ENCODE assay signal across 9 cellular contexts in the genomic region with DNA sequence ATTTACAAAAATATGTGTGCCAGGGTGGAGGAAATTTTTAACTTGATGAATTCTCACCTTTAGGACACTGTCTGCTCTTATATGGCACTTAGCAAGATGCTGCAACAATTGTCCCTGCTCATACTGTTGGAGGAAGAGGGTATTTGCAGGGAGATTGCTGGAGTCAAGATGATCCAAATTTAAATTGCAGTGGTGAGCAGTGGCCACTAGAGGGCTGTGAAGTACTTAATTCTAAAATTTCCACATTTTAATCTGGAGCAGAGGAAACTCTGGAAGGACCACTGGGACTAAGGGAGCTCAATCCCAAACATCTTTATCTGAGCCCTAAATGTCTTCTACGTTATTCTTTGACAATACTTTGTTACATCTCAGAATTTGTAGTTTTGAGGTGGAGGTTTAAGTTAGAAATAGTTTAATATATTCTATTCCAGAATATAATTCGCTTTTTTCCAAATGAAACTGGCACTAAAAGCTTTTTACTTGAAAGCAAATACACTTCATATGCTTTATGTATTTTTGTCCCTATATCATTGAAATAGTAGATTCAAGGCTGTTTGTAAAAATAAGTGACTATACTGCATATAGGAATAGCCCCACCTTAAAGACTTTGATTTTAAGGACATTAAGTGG. TPM values are rescaled to one million over a fixed set of nuclear protein-coding genes. Genes with fewer than 3 reads are reported as not detected.
DNase-seq lines count a peak whose midpoint lies in the region; ATAC-seq and TF ChIP-seq lines count a peak whose summit lies in the region.
"Had no signal": no experiment of that assay in that cellular context is flagged by ENCODE, and none has a peak within 500 bp of the region (broad histone marks: within the 10 kb centered on the region; RNA-seq: fewer than 3 reads in every experiment).

No MANE protein-coding gene starts in this region.

- POLR2A ChIA-PET in AG04450 (lab: Yijun Ruan, JAX): no interaction called here

- H3K4me1 ChIP-seq in ascending aorta (no peaks in the 10 kb centered on the region), stomach (no peaks in the 10 kb centered on the region)

- TF ChIP-seq CTCF in AG04450 (IDR thresholded peaks at IDR 0.05; ENCODE audit: low read depth, low read length) (peak; percentile 86), ascending aorta (IDR thresholded peaks at IDR 0.05) (peak; percentile 53 to 80 (median 73)), stomach (IDR thresholded peaks at IDR 0.05) (peak in 5 of 7 experiments; percentile 34 to 90 (median 76))

- TF ChIP-seq EP300 in stomach (IDR thresholded peaks at IDR 0.05): no peak

- 45 to 53% (median 48%) methylated on average over 2 of the region's 2 CpGs for WGBS in stomach, 5 donors

- no peak for TF ChIP-seq POLR2A in stomach (IDR thresholded peaks at IDR 0.05)

- H3K36me3 ChIP-seq in ascending aorta: no peaks in the 10 kb centered on the region
- no peaks in the 10 kb centered on the region for H3K36me3 ChIP-seq in stomach

- H3K9me3 ChIP-seq in AG04450 (ENCODE audit: control insufficient read depth, insufficient read depth, low read length) (no peaks in the 10 kb centered on the region), ascending aorta (no peaks in the 10 kb centered on the region), stomach (no peaks in the 10 kb centered on the region)

- no peak overlapping the region for H3K4me3 ChIP-seq in AG04450 (ENCODE audit: low read depth, low read length)
- no peak overlapping the region for H3K4me3 ChIP-seq in ascending aorta
- no peak overlapping the region for H3K4me3 ChIP-seq in stomach

- intact Hi-C loops in ascending aorta (cut with DNase I): no loop called here
- intact Hi-C loops in stomach (cut with DNase I; ENCODE audit: low total_unique reads): no loop called here

- no peaks in the 10 kb centered on the region for H3K27me3 ChIP-seq in AG04450 (ENCODE audit: control insufficient read depth, insufficient read depth, low read length)
- H3K27me3 ChIP-seq in ascending aorta: no peaks in the 10 kb centered on the region
- no peaks in the 10 kb centered on the region for H3K27me3 ChIP-seq in stomach

- peak; percentile 58 for ATAC-seq in HG02981 (IDR thresholded peaks at IDR 0.05; ENCODE audit: unreplicated experiment)
- no peak for ATAC-seq in HG02870 (IDR thresholded peaks at IDR 0.05; ENCODE audit: unreplicated experiment)

- DNase-seq in AG04450 (ENCODE audit: low read depth, low spot score) (peak; percentile 29), GM04504 (ENCODE audit: low read depth) (peak; percentile 20), NCI-H345 (lab: John Stamatoyannopoulos, UW) (peak; percentile 75), ascending aorta (ENCODE audit: low spot score in 2 of 2) (no peak), iPS-NIHi11 (ENCODE audit: low spot score) (peak; percentile 68), stomach (no peak)
- DNase-seq: left cardiac atrium had no signal

- H3K27ac ChIP-seq in AG04450 (ENCODE audit: low read depth, low read length) (no peak overlapping the region), ascending aorta (no peak overlapping the region), stomach (no peak overlapping the region)

- CTCF ChIA-PET in AG04450 (lab: Charles Lee): interaction anchor here (0.5 to 1.7 kb wide), 18 partner anchors 9 to 1258 kb away, joined by 3 to 11 read pairs (median 4); no protein-coding TSS in a partner anchor

RNA-seq across cellular contexts. Expression of gene PTH2R, which starts 33.0 kb away (rescaled TPM):
- polyA plus RNA-seq in AG04450 (2011; rRNA removed) (not detected in 2 replicates), stomach (under 1 TPM in 1 of 3 donors, not detected in 2; 0.05 TPM)
- not detected in 2 replicates for polyA minus RNA-seq in AG04450 (2011; rRNA and poly(A)+ RNA removed)
- total RNA-seq in ascending aorta (not detected), stomach (under 1 TPM in 1 of 5 donors, not detected in 4; 0.55 TPM)
- total RNA-seq: left cardiac atrium had no signal

Comparison
In these comparisons a context has a peak if more than half of its experiments do, and no peak if none do; other contexts are left out.
1. DNase-seq: peak in AG04450 (single experiment), GM04504 (single experiment), NCI-H345 (single experiment) and iPS-NIHi11 (single experiment); none in ascending aorta (0 of 2) and stomach (single experiment).
2. Peak in every context shown above with its lines, with median percentiles within 50 percentile points of each other: CTCF ChIP-seq.